In genomic region chr5:181052526-181052927, GRCh38 we compare ENCODE assay signal across 1 cellular context.
TF ChIP-seq lines count a peak whose summit lies in the region.

No MANE protein-coding gene starts in this region.

TF ChIP-seq in K562, 482 proteins besides CTCF, POLR2A, EP300 and RAD21 (continued from another document and continues in another):
- TF ChIP-seq, protein P1, sequence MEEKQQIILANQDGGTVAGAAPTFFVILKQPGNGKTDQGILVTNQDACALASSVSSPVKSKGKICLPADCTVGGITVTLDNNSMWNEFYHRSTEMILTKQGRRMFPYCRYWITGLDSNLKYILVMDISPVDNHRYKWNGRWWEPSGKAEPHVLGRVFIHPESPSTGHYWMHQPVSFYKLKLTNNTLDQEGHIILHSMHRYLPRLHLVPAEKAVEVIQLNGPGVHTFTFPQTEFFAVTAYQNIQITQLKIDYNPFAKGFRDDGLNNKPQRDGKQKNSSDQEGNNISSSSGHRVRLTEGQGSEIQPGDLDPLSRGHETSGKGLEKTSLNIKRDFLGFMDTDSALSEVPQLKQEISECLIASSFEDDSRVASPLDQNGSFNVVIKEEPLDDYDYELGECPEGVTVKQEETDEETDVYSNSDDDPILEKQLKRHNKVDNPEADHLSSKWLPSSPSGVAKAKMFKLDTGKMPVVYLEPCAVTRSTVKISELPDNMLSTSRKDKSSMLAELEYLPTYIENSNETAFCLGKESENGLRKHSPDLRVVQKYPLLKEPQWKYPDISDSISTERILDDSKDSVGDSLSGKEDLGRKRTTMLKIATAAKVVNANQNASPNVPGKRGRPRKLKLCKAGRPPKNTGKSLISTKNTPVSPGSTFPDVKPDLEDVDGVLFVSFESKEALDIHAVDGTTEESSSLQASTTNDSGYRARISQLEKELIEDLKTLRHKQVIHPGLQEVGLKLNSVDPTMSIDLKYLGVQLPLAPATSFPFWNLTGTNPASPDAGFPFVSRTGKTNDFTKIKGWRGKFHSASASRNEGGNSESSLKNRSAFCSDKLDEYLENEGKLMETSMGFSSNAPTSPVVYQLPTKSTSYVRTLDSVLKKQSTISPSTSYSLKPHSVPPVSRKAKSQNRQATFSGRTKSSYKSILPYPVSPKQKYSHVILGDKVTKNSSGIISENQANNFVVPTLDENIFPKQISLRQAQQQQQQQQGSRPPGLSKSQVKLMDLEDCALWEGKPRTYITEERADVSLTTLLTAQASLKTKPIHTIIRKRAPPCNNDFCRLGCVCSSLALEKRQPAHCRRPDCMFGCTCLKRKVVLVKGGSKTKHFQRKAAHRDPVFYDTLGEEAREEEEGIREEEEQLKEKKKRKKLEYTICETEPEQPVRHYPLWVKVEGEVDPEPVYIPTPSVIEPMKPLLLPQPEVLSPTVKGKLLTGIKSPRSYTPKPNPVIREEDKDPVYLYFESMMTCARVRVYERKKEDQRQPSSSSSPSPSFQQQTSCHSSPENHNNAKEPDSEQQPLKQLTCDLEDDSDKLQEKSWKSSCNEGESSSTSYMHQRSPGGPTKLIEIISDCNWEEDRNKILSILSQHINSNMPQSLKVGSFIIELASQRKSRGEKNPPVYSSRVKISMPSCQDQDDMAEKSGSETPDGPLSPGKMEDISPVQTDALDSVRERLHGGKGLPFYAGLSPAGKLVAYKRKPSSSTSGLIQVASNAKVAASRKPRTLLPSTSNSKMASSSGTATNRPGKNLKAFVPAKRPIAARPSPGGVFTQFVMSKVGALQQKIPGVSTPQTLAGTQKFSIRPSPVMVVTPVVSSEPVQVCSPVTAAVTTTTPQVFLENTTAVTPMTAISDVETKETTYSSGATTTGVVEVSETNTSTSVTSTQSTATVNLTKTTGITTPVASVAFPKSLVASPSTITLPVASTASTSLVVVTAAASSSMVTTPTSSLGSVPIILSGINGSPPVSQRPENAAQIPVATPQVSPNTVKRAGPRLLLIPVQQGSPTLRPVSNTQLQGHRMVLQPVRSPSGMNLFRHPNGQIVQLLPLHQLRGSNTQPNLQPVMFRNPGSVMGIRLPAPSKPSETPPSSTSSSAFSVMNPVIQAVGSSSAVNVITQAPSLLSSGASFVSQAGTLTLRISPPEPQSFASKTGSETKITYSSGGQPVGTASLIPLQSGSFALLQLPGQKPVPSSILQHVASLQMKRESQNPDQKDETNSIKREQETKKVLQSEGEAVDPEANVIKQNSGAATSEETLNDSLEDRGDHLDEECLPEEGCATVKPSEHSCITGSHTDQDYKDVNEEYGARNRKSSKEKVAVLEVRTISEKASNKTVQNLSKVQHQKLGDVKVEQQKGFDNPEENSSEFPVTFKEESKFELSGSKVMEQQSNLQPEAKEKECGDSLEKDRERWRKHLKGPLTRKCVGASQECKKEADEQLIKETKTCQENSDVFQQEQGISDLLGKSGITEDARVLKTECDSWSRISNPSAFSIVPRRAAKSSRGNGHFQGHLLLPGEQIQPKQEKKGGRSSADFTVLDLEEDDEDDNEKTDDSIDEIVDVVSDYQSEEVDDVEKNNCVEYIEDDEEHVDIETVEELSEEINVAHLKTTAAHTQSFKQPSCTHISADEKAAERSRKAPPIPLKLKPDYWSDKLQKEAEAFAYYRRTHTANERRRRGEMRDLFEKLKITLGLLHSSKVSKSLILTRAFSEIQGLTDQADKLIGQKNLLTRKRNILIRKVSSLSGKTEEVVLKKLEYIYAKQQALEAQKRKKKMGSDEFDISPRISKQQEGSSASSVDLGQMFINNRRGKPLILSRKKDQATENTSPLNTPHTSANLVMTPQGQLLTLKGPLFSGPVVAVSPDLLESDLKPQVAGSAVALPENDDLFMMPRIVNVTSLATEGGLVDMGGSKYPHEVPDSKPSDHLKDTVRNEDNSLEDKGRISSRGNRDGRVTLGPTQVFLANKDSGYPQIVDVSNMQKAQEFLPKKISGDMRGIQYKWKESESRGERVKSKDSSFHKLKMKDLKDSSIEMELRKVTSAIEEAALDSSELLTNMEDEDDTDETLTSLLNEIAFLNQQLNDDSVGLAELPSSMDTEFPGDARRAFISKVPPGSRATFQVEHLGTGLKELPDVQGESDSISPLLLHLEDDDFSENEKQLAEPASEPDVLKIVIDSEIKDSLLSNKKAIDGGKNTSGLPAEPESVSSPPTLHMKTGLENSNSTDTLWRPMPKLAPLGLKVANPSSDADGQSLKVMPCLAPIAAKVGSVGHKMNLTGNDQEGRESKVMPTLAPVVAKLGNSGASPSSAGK (IDR thresholded peaks at IDR 0.05) = peak; percentile 99
- TF ChIP-seq, protein P2, sequence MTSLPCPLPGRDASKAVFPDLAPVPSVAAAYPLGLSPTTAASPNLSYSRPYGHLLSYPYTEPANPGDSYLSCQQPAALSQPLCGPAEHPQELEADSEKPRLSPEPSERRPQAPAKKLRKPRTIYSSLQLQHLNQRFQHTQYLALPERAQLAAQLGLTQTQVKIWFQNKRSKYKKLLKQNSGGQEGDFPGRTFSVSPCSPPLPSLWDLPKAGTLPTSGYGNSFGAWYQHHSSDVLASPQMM (CRISPR knock-in tag; IDR thresholded peaks at IDR 0.05) = no peak
- TF ChIP-seq, protein P3, sequence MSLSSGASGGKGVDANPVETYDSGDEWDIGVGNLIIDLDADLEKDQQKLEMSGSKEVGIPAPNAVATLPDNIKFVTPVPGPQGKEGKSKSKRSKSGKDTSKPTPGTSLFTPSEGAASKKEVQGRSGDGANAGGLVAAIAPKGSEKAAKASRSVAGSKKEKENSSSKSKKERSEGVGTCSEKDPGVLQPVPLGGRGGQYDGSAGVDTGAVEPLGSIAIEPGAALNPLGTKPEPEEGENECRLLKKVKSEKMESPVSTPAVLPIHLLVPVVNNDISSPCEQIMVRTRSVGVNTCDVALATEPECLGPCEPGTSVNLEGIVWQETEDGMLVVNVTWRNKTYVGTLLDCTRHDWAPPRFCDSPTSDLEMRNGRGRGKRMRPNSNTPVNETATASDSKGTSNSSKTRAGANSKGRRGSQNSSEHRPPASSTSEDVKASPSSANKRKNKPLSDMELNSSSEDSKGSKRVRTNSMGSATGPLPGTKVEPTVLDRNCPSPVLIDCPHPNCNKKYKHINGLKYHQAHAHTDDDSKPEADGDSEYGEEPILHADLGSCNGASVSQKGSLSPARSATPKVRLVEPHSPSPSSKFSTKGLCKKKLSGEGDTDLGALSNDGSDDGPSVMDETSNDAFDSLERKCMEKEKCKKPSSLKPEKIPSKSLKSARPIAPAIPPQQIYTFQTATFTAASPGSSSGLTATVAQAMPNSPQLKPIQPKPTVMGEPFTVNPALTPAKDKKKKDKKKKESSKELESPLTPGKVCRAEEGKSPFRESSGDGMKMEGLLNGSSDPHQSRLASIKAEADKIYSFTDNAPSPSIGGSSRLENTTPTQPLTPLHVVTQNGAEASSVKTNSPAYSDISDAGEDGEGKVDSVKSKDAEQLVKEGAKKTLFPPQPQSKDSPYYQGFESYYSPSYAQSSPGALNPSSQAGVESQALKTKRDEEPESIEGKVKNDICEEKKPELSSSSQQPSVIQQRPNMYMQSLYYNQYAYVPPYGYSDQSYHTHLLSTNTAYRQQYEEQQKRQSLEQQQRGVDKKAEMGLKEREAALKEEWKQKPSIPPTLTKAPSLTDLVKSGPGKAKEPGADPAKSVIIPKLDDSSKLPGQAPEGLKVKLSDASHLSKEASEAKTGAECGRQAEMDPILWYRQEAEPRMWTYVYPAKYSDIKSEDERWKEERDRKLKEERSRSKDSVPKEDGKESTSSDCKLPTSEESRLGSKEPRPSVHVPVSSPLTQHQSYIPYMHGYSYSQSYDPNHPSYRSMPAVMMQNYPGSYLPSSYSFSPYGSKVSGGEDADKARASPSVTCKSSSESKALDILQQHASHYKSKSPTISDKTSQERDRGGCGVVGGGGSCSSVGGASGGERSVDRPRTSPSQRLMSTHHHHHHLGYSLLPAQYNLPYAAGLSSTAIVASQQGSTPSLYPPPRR (CRISPR knock-in tag; IDR thresholded peaks at IDR 0.05; ENCODE audit: borderline replicate concordance) = peak; percentile 61; the same call in 1 of the 2 replicates
- TF ChIP-seq SMAD4 (CRISPR knock-in tag; conservative IDR thresholded peaks at IDR 0.05) = peak; percentile 87
- TF ChIP-seq MAFF (IDR thresholded peaks at IDR 0.05; ENCODE audit: low read length) = no peak
- TF ChIP-seq MXI1 (IDR thresholded peaks at IDR 0.05; ENCODE audit: low read depth, low read length) = peak; percentile 46; the same call in 1 of the 2 replicates
- TF ChIP-seq FOXA3 (CRISPR knock-in tag; conservative IDR thresholded peaks at IDR 0.05 in 1 of 2, IDR thresholded peaks at IDR 0.05 in 1 of 2) = 0 out of 4 replicates have a peak, but pooled peaks of 1 of the 2 experiments have one; percentile 14
- TF ChIP-seq ZBTB8A (IDR thresholded peaks at IDR 0.05; ENCODE audit: partially characterized antibody) = no peak
- peak; percentile 72; the same call in 1 of the 2 replicates for TF ChIP-seq ZNF668 (CRISPR knock-in tag; IDR thresholded peaks at IDR 0.05)
- 0 out of 2 replicates have a peak, but pooled peaks have one; percentile 8 for TF ChIP-seq STAG1 (CRISPR knock-in tag; IDR thresholded peaks at IDR 0.05; ENCODE audit: borderline replicate concordance)
- peak; percentile 30; the same call in 1 of the 2 replicates for TF ChIP-seq KLF1 (tag; IDR thresholded peaks at IDR 0.05)
- TF ChIP-seq SMAD3 (CRISPR knock-in tag; conservative IDR thresholded peaks at IDR 0.05) = 0 out of 2 replicates have a peak, but pooled peaks have one; percentile 54
- TF ChIP-seq ZNF212 (CRISPR knock-in tag; IDR thresholded peaks at IDR 0.05) = peak; percentile 57; the same call in 1 of the 2 replicates
- TF ChIP-seq SP1 (CRISPR knock-in tag; IDR thresholded peaks at IDR 0.05) = no peak
- TF ChIP-seq ARID1B (IDR thresholded peaks at IDR 0.05) = no peak
- peak; percentile 69 for TF ChIP-seq RNF2 (IDR thresholded peaks at IDR 0.05)
- TF ChIP-seq FIP1L1 (IDR thresholded peaks at IDR 0.05; ENCODE audit: low read depth, low read length, poor library complexity, severe bottlenecking) = peak; percentile 8
- 0 out of 2 replicates have a peak, but pooled peaks have one; percentile 47 for TF ChIP-seq ZFP91 (CRISPR knock-in tag; IDR thresholded peaks at IDR 0.05)
- TF ChIP-seq NR3C1 (CRISPR knock-in tag; IDR thresholded peaks at IDR 0.05) = no peak
- TF ChIP-seq LCOR (CRISPR knock-in tag; IDR thresholded peaks at IDR 0.05) = 0 out of 2 replicates have a peak, but pooled peaks have one; percentile 36
- TF ChIP-seq ZBTB17 (CRISPR knock-in tag; IDR thresholded peaks at IDR 0.05) = peak; percentile 78
- peak in 1 of 2 experiments; percentile 50; a peak in 1 of 4 replicates for TF ChIP-seq SRF (CRISPR knock-in tag; IDR thresholded peaks at IDR 0.05)
- peak; percentile 71; the same call in 1 of the 2 replicates for TF ChIP-seq NR2C2 (CRISPR knock-in tag; IDR thresholded peaks at IDR 0.05)
- 0 out of 2 replicates have a peak, but pooled peaks have one; percentile 10 for TF ChIP-seq NR2C2 (tag; IDR thresholded peaks at IDR 0.05)
- no peak for TF ChIP-seq FOXM1 (IDR thresholded peaks at IDR 0.05; ENCODE audit: low read depth)
- TF ChIP-seq FOXM1 (CRISPR knock-in tag; IDR thresholded peaks at IDR 0.05; ENCODE audit: low read depth) = 0 out of 2 replicates have a peak, but pooled peaks have one; percentile 51
- no peak for TF ChIP-seq ZNF507 (tag; conservative IDR thresholded peaks at IDR 0.05)
- TF ChIP-seq SNAPC5 (CRISPR knock-in tag; IDR thresholded peaks at IDR 0.05) = no peak
- no peak for TF ChIP-seq TAF15 (IDR thresholded peaks at IDR 0.05; ENCODE audit: low read depth, low read length)
- 0 out of 2 replicates have a peak, but pooled peaks have one; percentile 64 for TF ChIP-seq ZNF584 (CRISPR knock-in tag; IDR thresholded peaks at IDR 0.05; ENCODE audit: low read depth)
- 0 out of 2 replicates have a peak, but pooled peaks have one; percentile 60 for TF ChIP-seq ZNF311 (CRISPR knock-in tag; IDR thresholded peaks at IDR 0.05)
- TF ChIP-seq ZNF3 (CRISPR knock-in tag; IDR thresholded peaks at IDR 0.05) = no peak
- no peak for TF ChIP-seq ZNF551 (CRISPR knock-in tag; IDR thresholded peaks at IDR 0.05)
- no peak for TF ChIP-seq NFIX (CRISPR knock-in tag; IDR thresholded peaks at IDR 0.05; ENCODE audit: low read depth)
- TF ChIP-seq MTF1 (CRISPR knock-in tag; IDR thresholded peaks at IDR 0.05; ENCODE audit: borderline replicate concordance) = 0 out of 2 replicates have a peak, but pooled peaks have one; percentile 58
- no peak for TF ChIP-seq DEAF1 (CRISPR knock-in tag; IDR thresholded peaks at IDR 0.05)
- TF ChIP-seq ZNF143 (CRISPR knock-in tag; IDR thresholded peaks at IDR 0.05) = peak; percentile 24; the same call in 1 of the 2 replicates
- no peak for TF ChIP-seq BRCA1 (IDR thresholded peaks at IDR 0.05)
- TF ChIP-seq BRCA1 (CRISPR knock-in tag; IDR thresholded peaks at IDR 0.05) = 0 out of 2 replicates have a peak, but pooled peaks have one; percentile 29
- TF ChIP-seq ZNF408 (CRISPR knock-in tag; IDR thresholded peaks at IDR 0.05; ENCODE audit: low read depth) = no peak
- peak; percentile 86 for TF ChIP-seq ZNF589 (CRISPR knock-in tag; IDR thresholded peaks at IDR 0.05; ENCODE audit: low read depth)
- 0 out of 2 replicates have a peak, but pooled peaks have one; percentile 37 for TF ChIP-seq HIVEP1 (CRISPR knock-in tag; IDR thresholded peaks at IDR 0.05)
